ENCODE assay signal across 22 cellular contexts in genomic region chr6:21144928-21145327, GRCh38.
"Had no signal": no experiment of that assay in that cellular context is flagged by ENCODE, and none has a peak within 500 bp of the region (broad histone marks: within the 10 kb centered on the region; RNA-seq: fewer than 3 reads in every experiment).

No MANE protein-coding gene starts in this region.

- H2AFZ ChIP-seq: hepatocyte had no signal

- H3K36me3 ChIP-seq: right atrium auricular region, sigmoid colon, upper lobe of right lung, vagina had no signal

- H3K27me3 Mint-ChIP-seq: natural killer cell treated with Interleukin-12 subunit alpha and Interleukin-12 subunit beta and Interleukin-15 and Interleukin-18, amount 100 ng/mL, for 72 hours; stimulated activated naive B cell treated with anti-CD40 and anti-IgM and Interleukin-4, amounts not matched to agents 10 μg/mL and 1 μg/mL and 100 μg/mL, for 72 hours; stimulated activated naive CD8-positive, alpha-beta T cell treated with anti-CD3 and anti-CD28 coated beads, Interleukin-15, amount 100 ng/mL, for 72 hours had no signal

- H3K9me3 ChIP-seq: right atrium auricular region, sigmoid colon, testis, tibial nerve, upper lobe of right lung, vagina had no signal

- H3K27ac ChIP-seq: coronary artery, hepatocyte, right atrium auricular region, sigmoid colon, skin epidermis, testis, tibial nerve, upper lobe of right lung, vagina had no signal

- H3K4me2 ChIP-seq: hepatocyte had no signal

- H3K4me3 Mint-ChIP-seq: natural killer cell treated with Interleukin-12 subunit alpha and Interleukin-12 subunit beta and Interleukin-15 and Interleukin-18, amount 100 ng/mL, for 72 hours; stimulated activated naive B cell treated with anti-CD40 and anti-IgM and Interleukin-4, amounts not matched to agents 10 μg/mL and 1 μg/mL and 100 μg/mL, for 72 hours; stimulated activated naive CD8-positive, alpha-beta T cell treated with anti-CD3 and anti-CD28 coated beads, Interleukin-15, amount 100 ng/mL, for 72 hours had no signal

- H3K4me1 Mint-ChIP-seq: stimulated activated naive CD8-positive, alpha-beta T cell treated with anti-CD3 and anti-CD28 coated beads, Interleukin-15, amount 100 ng/mL, for 72 hours had no signal

- H3K79me2 ChIP-seq: hepatocyte had no signal

- H3K4me3 ChIP-seq: coronary artery, hepatocyte, lung, right atrium auricular region, sigmoid colon, skin epidermis, testis, tibial nerve, upper lobe of right lung, vagina had no signal

- DNase-seq: effector CD4-positive, alpha-beta T cell; kidney; left cardiac atrium; left ventricle myocardium superior; mesenchymal stem cell; midbrain; posterior cingulate gyrus; sigmoid colon; stimulated activated CD4-positive, alpha-beta T cell treated with anti-CD3 and anti-CD28 coated beads, Interleukin-2, amount 100 ng/mL, for 24 hours; stimulated activated CD4-positive, alpha-beta T cell treated with anti-CD3 and anti-CD28 coated beads, Interleukin-4, amount 100 ng/mL, for 4 hours; stimulated activated naive B cell treated with anti-CD40 and anti-IgM and Interleukin-4, amounts not matched to agents 10 μg/mL and 1 μg/mL and 100 μg/mL, for 72 hours; stimulated activated naive CD8-positive, alpha-beta T cell treated with anti-CD3 and anti-CD28 coated beads, Interleukin-15, amount 100 ng/mL, for 72 hours; testis; upper lobe of right lung had no signal

- H3K27me3 ChIP-seq: hepatocyte, right atrium auricular region, sigmoid colon, testis, tibial nerve, upper lobe of right lung, vagina had no signal

- H3K27ac Mint-ChIP-seq: natural killer cell treated with Interleukin-12 subunit alpha and Interleukin-12 subunit beta and Interleukin-15 and Interleukin-18, amount 100 ng/mL, for 72 hours; stimulated activated naive B cell treated with anti-CD40 and anti-IgM and Interleukin-4, amounts not matched to agents 10 μg/mL and 1 μg/mL and 100 μg/mL, for 72 hours; stimulated activated naive CD8-positive, alpha-beta T cell treated with anti-CD3 and anti-CD28 coated beads, Interleukin-15, amount 100 ng/mL, for 72 hours had no signal

- H3K9me3 Mint-ChIP-seq: natural killer cell treated with Interleukin-12 subunit alpha and Interleukin-12 subunit beta and Interleukin-15 and Interleukin-18, amount 100 ng/mL, for 72 hours; stimulated activated naive CD8-positive, alpha-beta T cell treated with anti-CD3 and anti-CD28 coated beads, Interleukin-15, amount 100 ng/mL, for 72 hours had no signal

- H3K4me1 ChIP-seq: right atrium auricular region, tibial nerve, upper lobe of right lung, vagina had no signal
